ENCODE assay signal across 8 cellular contexts in genomic region chr12:14629832-14630688, GRCh38.
DNase-seq lines count a peak whose midpoint lies in the region; ATAC-seq and TF ChIP-seq lines count a peak whose summit lies in the region.

No MANE protein-coding gene starts in this region.

- H3K4me1 Mint-ChIP-seq in activated T-cell treated with anti-CD3 and anti-CD28 coated beads, Interleukin-2, amount 50 U/mL, for 72 hours (ENCODE audit: low read depth): no peaks in the 10 kb centered on the region

- DNase-seq in EL: peak; percentile 65
- peak; percentile 60 to 63 for DNase-seq in Kasumi-1 (lab: John Stamatoyannopoulos, UW)
- peak; percentile 58 for DNase-seq in RPMI7951 (ENCODE audit: low read depth)
- peak; percentile 57 to 60 for DNase-seq in activated T-cell treated with anti-CD3 and anti-CD28 coated beads, Interleukin-2, amount 50 U/mL, for 72 hours
- peak; percentile 83 for DNase-seq in fibroblast of the aortic adventitia (ENCODE audit: low read depth)
- DNase-seq in nucleus accumbens (lab: John Stamatoyannopoulos, UW): peak in 43 of 56 donors; percentile 3 to 79 (median 33)
- peak; percentile 67 to 68 for DNase-seq in thyroid gland

- H3K4me1 ChIP-seq in thyroid gland: no peaks in the 10 kb centered on the region

- peaks cover 0 to 2% of the 10 kb centered on the region in 2 donors for H3K36me3 Mint-ChIP-seq in activated T-cell treated with anti-CD3 and anti-CD28 coated beads, Interleukin-2, amount 50 U/mL, for 72 hours (ENCODE audit: insufficient read depth in 2 of 2)

- TF ChIP-seq CTCF in fibroblast of the aortic adventitia (IDR thresholded peaks at IDR 0.05; ENCODE audit: insufficient read depth, low read length): peak; percentile 100
- TF ChIP-seq CTCF in thyroid gland (IDR thresholded peaks at IDR 0.05): peak; percentile 79 to 98 (median 96)

- H3K4me3 ChIP-seq in fibroblast of the aortic adventitia (ENCODE audit: low read depth, low read length) (no peak overlapping the region), thyroid gland (replicated peaks in 1 of 3) (no peak overlapping the region)

- H3K4me3 Mint-ChIP-seq in activated T-cell treated with anti-CD3 and anti-CD28 coated beads, Interleukin-2, amount 50 U/mL, for 72 hours: no peak overlapping the region

- ATAC-seq in GM21786 (IDR thresholded peaks at IDR 0.05; ENCODE audit: unreplicated experiment): peak; percentile 98
- ATAC-seq in activated T-cell treated with anti-CD3 and anti-CD28 coated beads, Interleukin-2, amount 50 U/mL, for 72 hours (replicated peaks in 1 of 2): peak; percentile 91 to 92

- peaks cover 2 to 4% of the 10 kb centered on the region in 2 donors for H3K9me3 Mint-ChIP-seq in activated T-cell treated with anti-CD3 and anti-CD28 coated beads, Interleukin-2, amount 50 U/mL, for 72 hours

- no peaks in the 10 kb centered on the region for H3K27me3 Mint-ChIP-seq in activated T-cell treated with anti-CD3 and anti-CD28 coated beads, Interleukin-2, amount 50 U/mL, for 72 hours (ENCODE audit: low read depth)

- intact Hi-C loops in thyroid gland (cut with DNase I): no loop called here

- H3K27ac Mint-ChIP-seq in activated T-cell treated with anti-CD3 and anti-CD28 coated beads, Interleukin-2, amount 50 U/mL, for 72 hours: no peak overlapping the region

- no peaks in the 10 kb centered on the region for H3K9me3 ChIP-seq in thyroid gland

- no peak for TF ChIP-seq POLR2A in thyroid gland (IDR thresholded peaks at IDR 0.05)

- H3K27me3 ChIP-seq in thyroid gland: no peaks in the 10 kb centered on the region

- H3K36me3 ChIP-seq in thyroid gland: no peaks in the 10 kb centered on the region

- H3K27ac ChIP-seq in thyroid gland: no peak overlapping the region

- 15 to 20% methylated on average over 8 of the region's 8 CpGs for WGBS in thyroid gland, 2 donors

Comparison
In these comparisons a context has a peak if more than half of its experiments do, and no peak if none do; other contexts are left out.
1. DNase-seq: peak in every context shown above with its lines; median percentile 83 in fibroblast of the aortic adventitia; 68 in thyroid gland; 65 in EL; 62 in Kasumi-1; 58 in activated T-cell treated with anti-CD3 and anti-CD28 coated beads, Interleukin-2, amount 50 U/mL, for 72 hours; 58 in RPMI7951; 33 in nucleus accumbens.